ENCODE assay signal across 8 cellular contexts in genomic region chr10:104336829-104337526, GRCh38. TPM values are rescaled to one million over a fixed set of nuclear protein-coding genes. Genes with fewer than 3 reads are reported as not detected.
A peak's percentile ranks its signal among the peaks of the same experiment; 100 is the strongest.
DNase-seq lines count a peak whose midpoint lies in the region; ATAC-seq and TF ChIP-seq lines count a peak whose summit lies in the region.

No MANE protein-coding gene starts in this region.

- H3K4me1 ChIP-seq in RWPE2 (ENCODE audit: insufficient read depth, poor library complexity, severe bottlenecking), result peaks cover 29% of the 10 kb centered on the region
- H3K4me1 ChIP-seq in esophagus squamous epithelium, result peaks cover 39 to 74% (median 53%) of the 10 kb centered on the region in 3 donors

- H3K27ac Mint-ChIP-seq in progenitor cell of endocrine pancreas, result peak overlapping the region; percentile 80

- no peaks in the 10 kb centered on the region for H3K9me3 Mint-ChIP-seq in progenitor cell of endocrine pancreas (ENCODE audit: low read depth)

- intact Hi-C loops in esophagus squamous epithelium (cut with DNase I), result no loop called here

- H3K36me3 Mint-ChIP-seq in progenitor cell of endocrine pancreas (ENCODE audit: insufficient read depth), result no peaks in the 10 kb centered on the region

- peak overlapping the region; percentile 96 for H3K4me3 Mint-ChIP-seq in progenitor cell of endocrine pancreas (ENCODE audit: low read depth)

- H3K27me3 Mint-ChIP-seq in progenitor cell of endocrine pancreas, result peaks cover 25% of the 10 kb centered on the region

- no peaks in the 10 kb centered on the region for H3K9me3 ChIP-seq in RWPE2 (ENCODE audit: severe bottlenecking)
- no peaks in the 10 kb centered on the region for H3K9me3 ChIP-seq in esophagus squamous epithelium

- H3K27ac ChIP-seq in RWPE2 (ENCODE audit: poor library complexity, severe bottlenecking), result peak overlapping the region; percentile 99
- peak overlapping the region; percentile 94 to 99 (median 99) for H3K27ac ChIP-seq in esophagus squamous epithelium

- H3K27me3 ChIP-seq in RWPE2 (ENCODE audit: insufficient read depth, poor library complexity, severe bottlenecking) (no peaks in the 10 kb centered on the region), esophagus squamous epithelium (no peaks in the 10 kb centered on the region)

- H3K4me3 ChIP-seq in GM12864 (ENCODE audit: low read depth, low read length) (peak overlapping the region; percentile 90), RWPE2 (ENCODE audit: severe bottlenecking) (peak overlapping the region; percentile 91), esophagus squamous epithelium (peak overlapping the region; percentile 67 to 99 (median 98))

- H3K4me1 Mint-ChIP-seq in progenitor cell of endocrine pancreas (ENCODE audit: low read depth), result peaks cover 18% of the 10 kb centered on the region

- DNase-seq in GM12864 (ENCODE audit: low read depth) (no peak), HCEC 1CT (peak; percentile 26), RWPE2 (ENCODE audit: low spot score) (no peak), esophagus squamous epithelium (lab: John Stamatoyannopoulos, UW) (no peak), progenitor cell of endocrine pancreas (ENCODE audit: low spot score, unreplicated experiment) (no peak), NCI-H1048 (lab: John Stamatoyannopoulos, UW) (no peak), AML-193 (lab: John Stamatoyannopoulos, UW) (no peak)
- DNase-seq in NK-92 treated with Interleukin-12 subunit alpha and Interleukin-12 subunit beta, amount 100 ng/mL, for 24 hours (lab: John Stamatoyannopoulos, UW), result no peak

- 9 to 12% methylated on average over 13 of the region's 14 CpGs for WGBS in esophagus squamous epithelium, 2 donors

- TF ChIP-seq CTCF in GM12864 (IDR thresholded peaks at IDR 0.05; ENCODE audit: low read depth, low read length, missing control alignments), result no peak
- TF ChIP-seq CTCF in RWPE2 (IDR thresholded peaks at IDR 0.05; ENCODE audit: poor library complexity, severe bottlenecking), result no peak
- TF ChIP-seq CTCF in esophagus squamous epithelium (IDR thresholded peaks at IDR 0.05), result no peak
- no peak for TF ChIP-seq CTCF in progenitor cell of endocrine pancreas (IDR thresholded peaks at IDR 0.05; ENCODE audit: unreplicated experiment)

- no peak for TF ChIP-seq POLR2A in esophagus squamous epithelium (IDR thresholded peaks at IDR 0.05)

- ATAC-seq in RWPE2 (ENCODE audit: low read depth), result no peak

- H3K36me3 ChIP-seq in RWPE2 (ENCODE audit: low read depth), result peaks cover 7% of the 10 kb centered on the region
- peaks cover 0 to 17% (median 0%) of the 10 kb centered on the region in 3 donors for H3K36me3 ChIP-seq in esophagus squamous epithelium

RNA-seq across cellular contexts. Expression of gene ITPRIP, which starts 1.3 kb away (rescaled TPM):
- 10 to 100 TPM; 37.6 to 61.6 (median 38.4) TPM for total RNA-seq in esophagus squamous epithelium
- total RNA-seq in progenitor cell of endocrine pancreas, result 6.1 and 7.0 TPM in 2 replicates

RNA-seq across cellular contexts. Expression of gene CFAP58, which starts 16.7 kb away (rescaled TPM):
- total RNA-seq in esophagus squamous epithelium (under 1 TPM in 3 of 4 donors, not detected in 1; 0.13 to 0.41 (median 0.19) TPM), progenitor cell of endocrine pancreas (0.24 and 0.29 TPM in 2 replicates)
